In genomic region chr9:34512131-34513078, GRCh38 we compare ENCODE assay signal across 1 cellular context.
TF ChIP-seq lines count a peak whose summit lies in the region.

No MANE protein-coding gene starts in this region.

TF ChIP-seq in HepG2, 621 proteins besides CTCF, POLR2A, EP300 and RAD21 (continued from another document and continues in another):
- TF ChIP-seq CCDC6 (CRISPR knock-in tag; IDR thresholded peaks at IDR 0.05) (peak; percentile 24; the same call in 1 of the 2 replicates), ZBTB2 (CRISPR knock-in tag; IDR thresholded peaks at IDR 0.05; ENCODE audit: low read depth) (no peak), ZGPAT (CRISPR knock-in tag; IDR thresholded peaks at IDR 0.05) (peak; percentile 29; the same call in 1 of the 2 replicates), NCOA2 (CRISPR knock-in tag; IDR thresholded peaks at IDR 0.05) (peak; percentile 68), RCOR2 (CRISPR knock-in tag; IDR thresholded peaks at IDR 0.05) (peak; percentile 63; the same call in 1 of the 2 replicates), ZBTB7A (CRISPR knock-in tag; IDR thresholded peaks at IDR 0.05) (peak; percentile 90; the same call in 1 of the 2 replicates), RFXAP (CRISPR knock-in tag; IDR thresholded peaks at IDR 0.05; ENCODE audit: borderline replicate concordance) (0 out of 2 replicates have a peak, but pooled peaks have one; percentile 40), NCOR1 (IDR thresholded peaks at IDR 0.05; ENCODE audit: borderline replicate concordance, low read length) (no peak), IRF9 (CRISPR knock-in tag; IDR thresholded peaks at IDR 0.05; ENCODE audit: borderline replicate concordance) (no peak), ZNF572 (CRISPR knock-in tag; IDR thresholded peaks at IDR 0.05) (no peak), ATM (IDR thresholded peaks at IDR 0.05; ENCODE audit: borderline replicate concordance) (no peak), JUNB (CRISPR knock-in tag; IDR thresholded peaks at IDR 0.05; ENCODE audit: borderline replicate concordance) (0 out of 2 replicates have a peak, but pooled peaks have one; percentile 24), REPIN1 (CRISPR knock-in tag; IDR thresholded peaks at IDR 0.05; ENCODE audit: borderline replicate concordance, low read depth) (0 out of 2 replicates have a peak, but pooled peaks have one; percentile 47), ZNF343 (CRISPR knock-in tag; IDR thresholded peaks at IDR 0.05) (no peak), ZNF530 (CRISPR knock-in tag; IDR thresholded peaks at IDR 0.05; ENCODE audit: low read depth) (no peak), KDM1A (CRISPR knock-in tag; IDR thresholded peaks at IDR 0.05) (0 out of 2 replicates have a peak, but pooled peaks have one; percentile 23), ZNF770 (CRISPR knock-in tag; IDR thresholded peaks at IDR 0.05) (0 out of 2 replicates have a peak, but pooled peaks have one; percentile 18), PHF21A (CRISPR knock-in tag; IDR thresholded peaks at IDR 0.05) (peak; percentile 90), NR2F6 (IDR thresholded peaks at IDR 0.05) (peak; percentile 89), NR2F6 (CRISPR knock-in tag; IDR thresholded peaks at IDR 0.05) (peak; percentile 78), ZBTB26 (CRISPR knock-in tag; IDR thresholded peaks at IDR 0.05; ENCODE audit: borderline replicate concordance) (no peak), SP4 (CRISPR knock-in tag; IDR thresholded peaks at IDR 0.05) (peak; percentile 26; the same call in 1 of the 2 replicates), GLI4 (CRISPR knock-in tag; IDR thresholded peaks at IDR 0.05; ENCODE audit: borderline replicate concordance) (no peak), ZBTB39 (CRISPR knock-in tag; IDR thresholded peaks at IDR 0.05) (no peak), ATF4 (CRISPR knock-in tag; IDR thresholded peaks at IDR 0.05) (peak in 1 of 2 experiments; percentile 57; a peak in 1 of 4 replicates), ZNF496 (CRISPR knock-in tag; IDR thresholded peaks at IDR 0.05; ENCODE audit: insufficient replicate concordance) (no peak), FOXK1 (CRISPR knock-in tag; IDR thresholded peaks at IDR 0.05; ENCODE audit: borderline replicate concordance, low read depth) (peak; percentile 74; the same call in 1 of the 2 replicates), SIX1 (CRISPR knock-in tag; IDR thresholded peaks at IDR 0.05; ENCODE audit: borderline replicate concordance) (no peak), RERE (CRISPR knock-in tag; IDR thresholded peaks at IDR 0.05; ENCODE audit: low read depth) (peak; percentile 85), ZNF275 (CRISPR knock-in tag; IDR thresholded peaks at IDR 0.05; ENCODE audit: borderline replicate concordance) (no peak), GPBP1L1 (CRISPR knock-in tag; IDR thresholded peaks at IDR 0.05) (no peak), SPEN (CRISPR knock-in tag; IDR thresholded peaks at IDR 0.05; ENCODE audit: low read depth) (no peak), PHF20 (CRISPR knock-in tag; IDR thresholded peaks at IDR 0.05) (no peak), BRF2 (CRISPR knock-in tag; IDR thresholded peaks at IDR 0.05) (0 out of 2 replicates have a peak, but pooled peaks have one; percentile 46), NR2C2 (CRISPR knock-in tag; IDR thresholded peaks at IDR 0.05; ENCODE audit: borderline replicate concordance) (peak; percentile 56), TFDP1 (CRISPR knock-in tag; IDR thresholded peaks at IDR 0.05; ENCODE audit: borderline replicate concordance) (no peak)
